8 cellular contexts compared by ENCODE assay signal in genomic region chr9:127715443-127716337, GRCh38. TPM values are rescaled to one million over a fixed set of nuclear protein-coding genes. Genes with fewer than 3 reads are reported as not detected.
A peak's percentile ranks its signal among the peaks of the same experiment; 100 is the strongest.
DNase-seq lines count a peak whose midpoint lies in the region; ATAC-seq, FAIRE-seq and TF ChIP-seq lines count a peak whose summit lies in the region.

PTRH1 (minus strand) TSS chr9:127715663; CDS start chr9:127715639, 24 bp downstream.
TTC16 (plus strand) TSS chr9:127716079; CDS start chr9:127716146, 67 bp downstream.

- H3K9ac ChIP-seq in H1 (replicated peaks in 1 of 4; ENCODE audit: extremely low read depth in 1 of 4, low read depth in 3 of 4, low read length in 3 of 4) (peak within 1 kb of the TSS in 2 of 4 experiments; percentile 42 to 45; a peak in 4 of 7 replicates), mesenchymal stem cell (ENCODE audit: low read length) (peak within 1 kb of the TSS; percentile 95)

- no peak within 1 kb of the TSS for H2BK120ac ChIP-seq in H1 (replicated peaks; ENCODE audit: low read depth, low read length)
- no peak within 1 kb of the TSS for H2BK120ac ChIP-seq in mesenchymal stem cell (ENCODE audit: low read depth, low read length)

- H3K4me3 Mint-ChIP-seq in activated CD8-positive, alpha-beta memory T cell treated with anti-CD3 and anti-CD28 coated beads, Interleukin-2, amount 10 ng/mL, durations not matched to agents 7 days and 5 days: peak within 1 kb of the TSS; percentile 93

- H3K4me2 ChIP-seq in H1 (ENCODE audit: insufficient read depth in 1 of 2, low read depth in 2 of 2, low read length in 2 of 2): peak within 1 kb of the TSS; percentile 59 to 99
- H3K4me2 ChIP-seq in mesenchymal stem cell (ENCODE audit: low read length, poor library complexity, severe bottlenecking): peak within 1 kb of the TSS; percentile 93

- no peak within 1 kb of the TSS for H3K23ac ChIP-seq in H1 (ENCODE audit: insufficient read length)
- peak within 1 kb of the TSS in 1 of 2 experiments; percentile 57 for H3K23ac ChIP-seq in mesenchymal stem cell (ENCODE audit: low read length in 2 of 2)

- CTCF ChIA-PET in activated CD8-positive, alpha-beta memory T cell treated with anti-CD3 and anti-CD28 coated beads, Interleukin-2, amount 10 ng/mL, durations not matched to agents 7 days and 5 days (lab: Charles Lee): interaction anchor here (0.6 to 4.2 kb wide), 13 partner anchors 13 to 485 kb away, joined by 3 to 30 read pairs (median 3); partner anchors contain the start of genes STXBP1 and TOR2A
- CTCF ChIA-PET in H1 (lab: Charles Lee; ENCODE audit: partially characterized antibody): interaction anchor here (1.0 to 3.3 kb wide), 6 partner anchors 17 to 153 kb away, joined by 3 to 24 read pairs (median 4); partner anchors contain the start of gene TOR2A

- ATAC-seq in GM21381 (IDR thresholded peaks at IDR 0.05; ENCODE audit: unreplicated experiment): peak; percentile 94
- ATAC-seq in activated CD8-positive, alpha-beta memory T cell treated with anti-CD3 and anti-CD28 coated beads, Interleukin-2, amount 10 ng/mL, durations not matched to agents 7 days and 5 days: peak; percentile 95

- DNase-seq in COR-L47 (lab: John Stamatoyannopoulos, UW): peak; percentile 87
- DNase-seq in HTR-8/SVneo (ENCODE audit: insufficient read length, low spot score): peak; percentile 94
- peak; percentile 92 for DNase-seq in NOMO-1 treated with DMSO at 0.1 percent for 48 hours (lab: John Stamatoyannopoulos, UW; ENCODE audit: unreplicated experiment)
- peak; percentile 98 for DNase-seq in activated CD8-positive, alpha-beta memory T cell treated with anti-CD3 and anti-CD28 coated beads, Interleukin-2, amount 10 ng/mL, durations not matched to agents 7 days and 5 days
- DNase-seq in H1 (ENCODE audit: low read depth in 1 of 2, low spot score in 2 of 2): peak; percentile 77 to 99
- DNase-seq in mesenchymal stem cell: peak; percentile 97
- peak; percentile 95 for DNase-seq in stimulated activated CD8-positive, alpha-beta memory T cell treated with anti-CD3 and anti-CD28 coated beads, Interleukin-12 subunit alpha, Interleukin-12 subunit beta, amount 100 ng/mL, for 24 hours (ENCODE audit: extremely low read depth)

- TF ChIP-seq POLR2A in H1 (IDR thresholded peaks at IDR 0.05; ENCODE audit: control extremely low read depth in 1 of 2, low read depth in 2 of 2, low read length in 2 of 2): peak in 1 of 2 experiments; percentile 45; a peak in 1 of 3 replicates

- no peak within 1 kb of the TSS for H2BK15ac ChIP-seq in H1 (ENCODE audit: low read length)
- peak within 1 kb of the TSS; percentile 63 for H2BK15ac ChIP-seq in mesenchymal stem cell (ENCODE audit: low read depth, poor library complexity, severe bottlenecking)

- WGBS in H1 (ENCODE audit: extremely low coverage in 1 of 2, insufficient coverage in 1 of 2, insufficient read length in 1 of 2, insufficient replicate concordance in 2 of 2, low coverage in 1 of 2, low lambda C conversion rate in 2 of 2, missing lambda C conversion rate in 1 of 2), 2 experiments: 7% methylated on average over 61 of the region's 65 CpGs; no CpG with 5 or more reads in 1 of the 2 experiments
- WGBS in mesenchymal stem cell: 5% methylated on average over 64 of the region's 65 CpGs

- H2AFZ ChIP-seq in H1 (ENCODE audit: low read length) (peak within 1 kb of the TSS; percentile 48; the same call in 1 of the 2 replicates), mesenchymal stem cell (ENCODE audit: low read depth, low read length) (peak within 1 kb of the TSS; percentile 98)

- 0 out of 7 replicates have a peak, but pooled peaks cover 0 to 2% (median 0%) of the 10 kb centered on the region in 4 experiments for H3K27me3 ChIP-seq in H1 (replicated peaks in 1 of 4; ENCODE audit: control insufficient read depth in 3 of 4, extremely low read depth in 1 of 4, insufficient read depth in 3 of 4, low read length in 3 of 4)
- no peaks in the 10 kb centered on the region for H3K27me3 ChIP-seq in mesenchymal stem cell (ENCODE audit: control insufficient read depth in 1 of 2, insufficient read depth in 1 of 2, low read length in 2 of 2)

- H3K14ac ChIP-seq in H1 (ENCODE audit: insufficient read length) (no peak within 1 kb of the TSS), mesenchymal stem cell (ENCODE audit: low read length in 2 of 2) (peak within 1 kb of the TSS in 1 of 2 experiments; percentile 92)

- no peak for TF ChIP-seq RAD21 in H1 (IDR thresholded peaks at IDR 0.05 in 1 of 2, conservative IDR thresholded peaks at IDR 0.05 in 1 of 2; ENCODE audit: low read depth in 2 of 2, low read length in 2 of 2)

- H2BK12ac ChIP-seq in H1 (ENCODE audit: low read depth, low read length) (peak within 1 kb of the TSS; percentile 75; the same call in 1 of the 2 replicates), mesenchymal stem cell (ENCODE audit: low read length in 2 of 2) (no peak within 1 kb of the TSS)

- no peak within 1 kb of the TSS for H2BK20ac ChIP-seq in H1 (ENCODE audit: low read length)

- H3K4me3 ChIP-seq in H1 (ENCODE audit: extremely low read depth in 1 of 4, insufficient read depth in 2 of 4, low read depth in 3 of 4, low read length in 4 of 4): peak within 1 kb of the TSS; percentile 64 to 82 (median 75)
- peak within 1 kb of the TSS; percentile 73 to 94 for H3K4me3 ChIP-seq in mesenchymal stem cell (ENCODE audit: insufficient read depth in 1 of 2, low read depth in 1 of 2, low read length in 2 of 2)

- H4K91ac ChIP-seq in H1 (replicated peaks; ENCODE audit: insufficient read length, low read length) (no peak within 1 kb of the TSS), mesenchymal stem cell (ENCODE audit: low read length) (no peak within 1 kb of the TSS)

- POLR2A ChIA-PET in H1 (lab: Charles Lee; ENCODE audit: partially characterized antibody): interaction anchor here (0.6 to 2.7 kb wide), 10 partner anchors 9 to 291 kb away, joined by 3 to 17 read pairs (median 3); partner anchors contain the start of genes CFAP157, LRSAM1, RPL12 and TOR2A

- no peak within 1 kb of the TSS for H3K56ac ChIP-seq in H1 (replicated peaks; ENCODE audit: insufficient read length, low read depth, low read length)

- H3K36me3 Mint-ChIP-seq in activated CD8-positive, alpha-beta memory T cell treated with anti-CD3 and anti-CD28 coated beads, Interleukin-2, amount 10 ng/mL, durations not matched to agents 7 days and 5 days: no peaks in the 10 kb centered on the region

- H4K5ac ChIP-seq in H1 (ENCODE audit: insufficient read length, low read depth, low read length): no peak within 1 kb of the TSS

- H3K4me1 Mint-ChIP-seq in activated CD8-positive, alpha-beta memory T cell treated with anti-CD3 and anti-CD28 coated beads, Interleukin-2, amount 10 ng/mL, durations not matched to agents 7 days and 5 days: peaks cover 35% of the 10 kb centered on the region

- no peaks in the 10 kb centered on the region for H3K27me3 Mint-ChIP-seq in activated CD8-positive, alpha-beta memory T cell treated with anti-CD3 and anti-CD28 coated beads, Interleukin-2, amount 10 ng/mL, durations not matched to agents 7 days and 5 days

- H3K79me2 ChIP-seq in H1 (ENCODE audit: control insufficient read depth in 1 of 2, insufficient read depth in 2 of 2, low read length in 2 of 2): no peaks in the 10 kb centered on the region

- H2BK5ac ChIP-seq in H1 (ENCODE audit: low read depth, low read length) (peak within 1 kb of the TSS; percentile 24; the same call in 1 of the 2 replicates), mesenchymal stem cell (ENCODE audit: low read depth, low read length, poor library complexity, severe bottlenecking) (no peak within 1 kb of the TSS)

- no peaks in the 10 kb centered on the region for H3K9me3 ChIP-seq in H1 (ENCODE audit: insufficient read depth in 2 of 2, low read depth in 1 of 2, low read length in 1 of 2)
- no peaks in the 10 kb centered on the region for H3K9me3 ChIP-seq in mesenchymal stem cell (ENCODE audit: control insufficient read depth, low read length)

- H3K18ac ChIP-seq in H1 (ENCODE audit: extremely low read depth, low read length): no peak within 1 kb of the TSS; the same call in none of the 2 replicates
- peak within 1 kb of the TSS; percentile 0 to 74 for H3K18ac ChIP-seq in mesenchymal stem cell (ENCODE audit: low read depth in 1 of 2, low read length in 2 of 2)

- H3K27ac Mint-ChIP-seq in activated CD8-positive, alpha-beta memory T cell treated with anti-CD3 and anti-CD28 coated beads, Interleukin-2, amount 10 ng/mL, durations not matched to agents 7 days and 5 days: peak within 1 kb of the TSS; percentile 90

- peak within 1 kb of the TSS; percentile 11 for H4K8ac ChIP-seq in H1 (ENCODE audit: extremely low read depth, insufficient read depth, low read length)
- H4K8ac ChIP-seq in mesenchymal stem cell (ENCODE audit: low read length): peak within 1 kb of the TSS; percentile 66

- peaks cover 0 to 28% (median 21%) of the 10 kb centered on the region in 4 experiments; a peak in 6 of 7 replicates for H3K4me1 ChIP-seq in H1 (replicated peaks in 1 of 4; ENCODE audit: control insufficient read depth in 3 of 4, insufficient read depth in 4 of 4, low read length in 3 of 4)
- H3K4me1 ChIP-seq in mesenchymal stem cell (ENCODE audit: control insufficient read depth, insufficient read depth, low read depth, low read length): peaks cover 48% of the 10 kb centered on the region

- no peaks in the 10 kb centered on the region; the same call in 1 of the 2 replicates for H3K79me1 ChIP-seq in H1 (ENCODE audit: low read depth, low read length)
- peaks cover 20% of the 10 kb centered on the region for H3K79me1 ChIP-seq in mesenchymal stem cell (replicated peaks; ENCODE audit: low read length, poor library complexity, severe bottlenecking)

- H3K36me3 ChIP-seq in H1 (ENCODE audit: control insufficient read depth in 2 of 4, insufficient read depth in 4 of 4, low read length in 3 of 4): no peaks in the 10 kb centered on the region
- peaks cover 0 to 8% of the 10 kb centered on the region in 2 experiments for H3K36me3 ChIP-seq in mesenchymal stem cell (ENCODE audit: control insufficient read depth in 1 of 2, insufficient read depth in 2 of 2, low read depth in 1 of 2, low read length in 2 of 2)

- TF ChIP-seq CTCF in H1 (IDR thresholded peaks at IDR 0.05; ENCODE audit: control extremely low read depth in 1 of 3, insufficient read depth in 1 of 3, low read depth in 1 of 3, low read length in 3 of 3): no peak

- peak; percentile 97 for FAIRE-seq in HTR-8/SVneo (lab: Jason Lieb, UNC)
- no peak for FAIRE-seq in H1 (lab: Jason Lieb, UNC)

- peaks cover 0 to 3% of the 10 kb centered on the region in 2 experiments for H4K20me1 ChIP-seq in H1 (replicated peaks in 1 of 2; ENCODE audit: control insufficient read depth in 1 of 2, insufficient read depth in 2 of 2, low read length in 2 of 2)

- no peak within 1 kb of the TSS for H3K4ac ChIP-seq in H1 (replicated peaks; ENCODE audit: insufficient read length, low read depth, low read length)
- peak within 1 kb of the TSS in 1 of 2 experiments; percentile 54 for H3K4ac ChIP-seq in mesenchymal stem cell (ENCODE audit: low read depth in 1 of 2, low read length in 2 of 2)

- H3K27ac ChIP-seq in H1 (ENCODE audit: low read depth, low read length) (no peak within 1 kb of the TSS), mesenchymal stem cell (ENCODE audit: low read length, poor library complexity, severe bottlenecking) (no peak within 1 kb of the TSS)

- H2AK5ac ChIP-seq in H1 (ENCODE audit: low read depth, low read length) (no peak within 1 kb of the TSS), mesenchymal stem cell (ENCODE audit: low read length, severe bottlenecking) (no peak within 1 kb of the TSS)

- H3K23me2 ChIP-seq in H1 (ENCODE audit: low read depth, low read length): peaks cover 10% of the 10 kb centered on the region; the same call in 1 of the 2 replicates

- TF ChIP-seq EP300 in H1 (IDR thresholded peaks at IDR 0.05; ENCODE audit: borderline replicate concordance in 1 of 2, low read depth in 2 of 2, low read length in 2 of 2): no peak

- H3K9me3 Mint-ChIP-seq in activated CD8-positive, alpha-beta memory T cell treated with anti-CD3 and anti-CD28 coated beads, Interleukin-2, amount 10 ng/mL, durations not matched to agents 7 days and 5 days (ENCODE audit: low read depth): no peaks in the 10 kb centered on the region

RNA-seq across cellular contexts. Expression of gene PTRH1, which starts in this region (rescaled TPM):
- 10 to 100 TPM; 12.5 to 14.4 TPM for total RNA-seq in activated CD8-positive, alpha-beta memory T cell treated with anti-CD3 and anti-CD28 coated beads, Interleukin-2, amount 10 ng/mL, durations not matched to agents 7 days and 5 days
- 11.1 and 11.2 TPM in 2 replicates for total RNA-seq in H1 (2021; fragmentation: NEBNext Ultra II Directional; extraction: Animal tissue kit (Norgen Biotek cat#: 25700))
- 19.8 and 26.4 TPM in 2 replicates for polyA plus RNA-seq in H1 (2011; rRNA removed)
- 19.3 TPM for polyA plus RNA-seq in H1 (2011; cell fraction: cytosol; rRNA removed)
- polyA plus RNA-seq in H1 (2011; cell fraction: nucleus; rRNA removed): 15.4 TPM
- polyA plus RNA-seq in H1 (2012, experiment 1 of 2): 4.3 to 12.8 TPM (median 10.2 TPM) in 4 replicates
- polyA plus RNA-seq in H1 (2012, experiment 2 of 2): 9.6 TPM
- 5.9 TPM for polyA plus RNA-seq in H1 (2013, experiment 1 of 2)
- polyA plus RNA-seq in H1 (2013, experiment 2 of 2): 6.8 TPM
- 1.8 and 3.4 TPM in 2 replicates for polyA minus RNA-seq in H1 (2011; rRNA and poly(A)+ RNA removed)
- polyA minus RNA-seq in H1 (2011; cell fraction: cytosol; rRNA and poly(A)+ RNA removed): 7.9 TPM
- 8.3 TPM for polyA minus RNA-seq in H1 (2011; cell fraction: nucleus; rRNA and poly(A)+ RNA removed)
- 12.3 TPM for polyA plus RNA-seq in mesenchymal stem cell (2013, experiment 1 of 2)
- 12.2 TPM for polyA plus RNA-seq in mesenchymal stem cell (2013, experiment 2 of 2)

RNA-seq across cellular contexts. Expression of gene TTC16, which starts in this region (rescaled TPM):
- 1 to 10 TPM; 1.2 to 5.2 TPM for total RNA-seq in activated CD8-positive, alpha-beta memory T cell treated with anti-CD3 and anti-CD28 coated beads, Interleukin-2, amount 10 ng/mL, durations not matched to agents 7 days and 5 days
- not detected in 2 replicates for total RNA-seq in H1 (2021; fragmentation: NEBNext Ultra II Directional; extraction: Animal tissue kit (Norgen Biotek cat#: 25700))
- 0.03 TPM in 2 replicates for polyA plus RNA-seq in H1 (2011; rRNA removed)
- 0.03 TPM for polyA plus RNA-seq in H1 (2011; cell fraction: cytosol; rRNA removed)
- 0.11 TPM for polyA plus RNA-seq in H1 (2011; cell fraction: nucleus; rRNA removed)
- 0.08 TPM in 2 of 4 replicates, not detected in the others for polyA plus RNA-seq in H1 (2012, experiment 1 of 2)
- polyA plus RNA-seq in H1 (2012, experiment 2 of 2): not detected
- 0.02 TPM for polyA plus RNA-seq in H1 (2013, experiment 1 of 2)
- polyA plus RNA-seq in H1 (2013, experiment 2 of 2): 0.02 TPM
- polyA minus RNA-seq in H1 (2011; rRNA and poly(A)+ RNA removed): 0.06 TPM in 1 of 2 replicates, not detected in the other
- not detected for polyA minus RNA-seq in H1 (2011; cell fraction: cytosol; rRNA and poly(A)+ RNA removed)
- polyA minus RNA-seq in H1 (2011; cell fraction: nucleus; rRNA and poly(A)+ RNA removed): not detected
- polyA plus RNA-seq in mesenchymal stem cell (2013, experiment 1 of 2): not detected
- not detected for polyA plus RNA-seq in mesenchymal stem cell (2013, experiment 2 of 2)
